Comparison of ENCODE assay signal across 1 cellular context in genomic region chr20:4344660-4345059, GRCh38.
A peak's percentile ranks its signal among the peaks of the same experiment; 100 is the strongest.
TF ChIP-seq lines count a peak whose summit lies in the region.

No MANE protein-coding gene starts in this region.

TF ChIP-seq in HepG2, 621 proteins besides CTCF, POLR2A, EP300 and RAD21 (continued from another document):
- no peak for TF ChIP-seq SKIL (CRISPR knock-in tag; IDR thresholded peaks at IDR 0.05; ENCODE audit: borderline replicate concordance)
- TF ChIP-seq NFKBIZ (CRISPR knock-in tag; IDR thresholded peaks at IDR 0.05), result no peak
- no peak for TF ChIP-seq ZNF318 (CRISPR knock-in tag; IDR thresholded peaks at IDR 0.05)
- TF ChIP-seq GATAD1 (CRISPR knock-in tag; IDR thresholded peaks at IDR 0.05), result no peak
- TF ChIP-seq ZBTB20 (CRISPR knock-in tag; IDR thresholded peaks at IDR 0.05; ENCODE audit: borderline replicate concordance, low read depth), result no peak
- TF ChIP-seq, protein P1, sequence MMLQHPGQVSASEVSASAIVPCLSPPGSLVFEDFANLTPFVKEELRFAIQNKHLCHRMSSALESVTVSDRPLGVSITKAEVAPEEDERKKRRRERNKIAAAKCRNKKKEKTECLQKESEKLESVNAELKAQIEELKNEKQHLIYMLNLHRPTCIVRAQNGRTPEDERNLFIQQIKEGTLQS (CRISPR knock-in tag; IDR thresholded peaks at IDR 0.05), result no peak
- no peak for TF ChIP-seq SIX4 (CRISPR knock-in tag; IDR thresholded peaks at IDR 0.05)
- TF ChIP-seq MAFK (conservative IDR thresholded peaks at IDR 0.05 in 1 of 2, IDR thresholded peaks at IDR 0.05 in 1 of 2; ENCODE audit: low read length in 2 of 2), result peak; percentile 56 to 58; a peak in 3 of 4 replicates
- TF ChIP-seq, protein P2, sequence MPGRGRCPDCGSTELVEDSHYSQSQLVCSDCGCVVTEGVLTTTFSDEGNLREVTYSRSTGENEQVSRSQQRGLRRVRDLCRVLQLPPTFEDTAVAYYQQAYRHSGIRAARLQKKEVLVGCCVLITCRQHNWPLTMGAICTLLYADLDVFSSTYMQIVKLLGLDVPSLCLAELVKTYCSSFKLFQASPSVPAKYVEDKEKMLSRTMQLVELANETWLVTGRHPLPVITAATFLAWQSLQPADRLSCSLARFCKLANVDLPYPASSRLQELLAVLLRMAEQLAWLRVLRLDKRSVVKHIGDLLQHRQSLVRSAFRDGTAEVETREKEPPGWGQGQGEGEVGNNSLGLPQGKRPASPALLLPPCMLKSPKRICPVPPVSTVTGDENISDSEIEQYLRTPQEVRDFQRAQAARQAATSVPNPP (CRISPR knock-in tag; IDR thresholded peaks at IDR 0.05), result no peak
- TF ChIP-seq ZBTB38 (CRISPR knock-in tag; IDR thresholded peaks at IDR 0.05), result no peak
- TF ChIP-seq MAFF (IDR thresholded peaks at IDR 0.05; ENCODE audit: low read depth, low read length), result 0 out of 2 replicates have a peak, but pooled peaks have one; percentile 28
- TF ChIP-seq SP1 (IDR thresholded peaks at IDR 0.05), result no peak
- TF ChIP-seq SP1 (CRISPR knock-in tag; IDR thresholded peaks at IDR 0.05), result no peak
- peak; percentile 19 for TF ChIP-seq HNRNPK (IDR thresholded peaks at IDR 0.05; ENCODE audit: low read depth, low read length, poor library complexity, severe bottlenecking)
- TF ChIP-seq, protein P3, sequence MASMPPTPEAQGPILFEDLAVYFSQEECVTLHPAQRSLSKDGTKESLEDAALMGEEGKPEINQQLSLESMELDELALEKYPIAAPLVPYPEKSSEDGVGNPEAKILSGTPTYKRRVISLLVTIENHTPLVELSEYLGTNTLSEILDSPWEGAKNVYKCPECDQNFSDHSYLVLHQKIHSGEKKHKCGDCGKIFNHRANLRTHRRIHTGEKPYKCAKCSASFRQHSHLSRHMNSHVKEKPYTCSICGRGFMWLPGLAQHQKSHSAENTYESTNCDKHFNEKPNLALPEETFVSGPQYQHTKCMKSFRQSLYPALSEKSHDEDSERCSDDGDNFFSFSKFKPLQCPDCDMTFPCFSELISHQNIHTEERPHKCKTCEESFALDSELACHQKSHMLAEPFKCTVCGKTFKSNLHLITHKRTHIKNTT (CRISPR knock-in tag; IDR thresholded peaks at IDR 0.05), result no peak
